In genomic region chr4:84583871-84584373, GRCh38 we compare ENCODE assay signal across 1 cellular context.
TF ChIP-seq lines count a peak whose summit lies in the region.

No MANE protein-coding gene starts in this region.

TF ChIP-seq in K562, 482 proteins besides CTCF, POLR2A, EP300 and RAD21 (continued from another document):
- TF ChIP-seq E4F1 (CRISPR knock-in tag; IDR thresholded peaks at IDR 0.05; ENCODE audit: borderline replicate concordance) = no peak
- TF ChIP-seq LEF1 (IDR thresholded peaks at IDR 0.05) = no peak
- TF ChIP-seq ZNF253 (CRISPR knock-in tag; conservative IDR thresholded peaks at IDR 0.05) = no peak
